Comparison of ENCODE assay signal across 27 cellular contexts in the genomic region with DNA sequence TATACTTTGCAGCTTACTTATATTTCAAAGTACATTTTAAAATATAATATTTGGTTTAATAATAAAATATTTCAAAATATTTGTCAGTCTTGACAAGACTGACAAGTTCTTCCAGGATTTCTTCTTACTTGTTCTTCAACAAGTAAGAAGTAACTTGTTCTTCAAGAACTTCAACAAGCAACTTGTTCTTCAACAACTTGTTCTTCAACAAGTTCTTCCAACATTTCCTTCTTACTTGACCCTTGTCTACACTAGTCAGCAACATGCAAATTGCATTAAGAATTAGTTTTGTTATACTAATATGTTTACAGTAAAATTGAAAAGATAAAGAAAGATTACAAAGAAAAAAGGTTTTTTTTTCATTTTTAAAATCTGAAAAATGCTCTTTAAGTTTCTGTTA.
"Had no signal": no experiment of that assay in that cellular context is flagged by ENCODE, and none has a peak within 500 bp of the region (broad histone marks: within the 10 kb centered on the region; RNA-seq: fewer than 3 reads in every experiment).

No MANE protein-coding gene starts in this region.

- FAIRE-seq: keratinocyte, pancreas had no signal

- H3K4me3 ChIP-seq: left lung, lower lobe of right lung, pancreas, prostate gland, skin epidermis, stomach, testis, thyroid gland, transverse colon, upper lobe of left lung had no signal

- ATAC-seq: left colon; left lung; lower lobe of right lung; naive thymus-derived CD8-positive, alpha-beta T cell; pancreas; right cardiac atrium; sciatic nerve; stimulated activated naive B cell treated with anti-CD40 and anti-IgM and Interleukin-4, amounts not matched to agents 10 μg/mL and 1 μg/mL and 100 μg/mL, for 72 hours; stimulated activated naive CD8-positive, alpha-beta T cell treated with anti-CD3 and anti-CD28 coated beads, Interleukin-15, Interleukin-2, amounts not matched to agents 100 U/mL and 50 U/mL, for 24 hours had no signal

- H3K27ac ChIP-seq: left lung, lower lobe of right lung, pancreas, prostate gland, skin epidermis, stomach, testis, thyroid gland, transverse colon, upper lobe of left lung had no signal

- DNase-seq: hippocampal formation; left colon; left lung; lower lobe of right lung; mammary epithelial cell; mesenchymal stem cell; naive thymus-derived CD8-positive, alpha-beta T cell; nucleus accumbens; pancreas; posterior cingulate gyrus; retina; right cardiac atrium; stimulated activated CD4-positive, alpha-beta T cell treated with anti-CD3 and anti-CD28 coated beads, Interleukin-12 subunit alpha, Interleukin-12 subunit beta, amount 100 ng/mL, for 4 hours; stimulated activated CD4-positive, alpha-beta T cell treated with anti-CD3 and anti-CD28 coated beads, Interleukin-15, amount 100 ng/mL, for 24 hours; stimulated activated CD4-positive, alpha-beta T cell treated with anti-CD3 and anti-CD28 coated beads, Interleukin-2, amount 100 ng/mL, for 24 hours; stimulated activated CD4-positive, alpha-beta T cell treated with anti-CD3 and anti-CD28 coated beads, Interleukin-4, amount 100 ng/mL, for 1 hour; stimulated activated naive B cell treated with anti-CD40 and anti-IgM and Interleukin-4, amounts not matched to agents 10 μg/mL and 1 μg/mL and 100 μg/mL, for 72 hours; stimulated activated naive CD8-positive, alpha-beta T cell treated with anti-CD3 and anti-CD28 coated beads, Interleukin-15, Interleukin-2, amounts not matched to agents 100 U/mL and 50 U/mL, for 24 hours; stomach; testis; thyroid gland; transverse colon; upper lobe of left lung had no signal

- H3K36me3 ChIP-seq: left lung, lower lobe of right lung, pancreas, prostate gland, stomach, thyroid gland, transverse colon, upper lobe of left lung had no signal

- H3K9me3 ChIP-seq: left lung, lower lobe of right lung, pancreas, prostate gland, stomach, testis, thyroid gland, transverse colon, upper lobe of left lung had no signal

- H3K27me3 ChIP-seq: left lung, pancreas, stomach, testis, thyroid gland, transverse colon, upper lobe of left lung had no signal

- H3K4me1 ChIP-seq: left lung, lower lobe of right lung, pancreas, prostate gland, stomach, testis, thyroid gland, transverse colon, upper lobe of left lung had no signal
